ENCODE assay signal across 26 cellular contexts in genomic region chr11:2664331-2664730, GRCh38. TPM values are rescaled to one million over a fixed set of nuclear protein-coding genes. Genes with fewer than 3 reads are reported as not detected.
DNase-seq lines count a peak whose midpoint lies in the region; ATAC-seq, FAIRE-seq and TF ChIP-seq lines count a peak whose summit lies in the region.
"Had no signal": no experiment of that assay in that cellular context is flagged by ENCODE, and none has a peak within 500 bp of the region (broad histone marks: within the 10 kb centered on the region; RNA-seq: fewer than 3 reads in every experiment).

No MANE protein-coding gene starts in this region.

- H3K9me3 ChIP-seq in HepG2 (ENCODE audit: low read length) (no peaks in the 10 kb centered on the region), right lobe of liver (no peaks in the 10 kb centered on the region), esophagus muscularis mucosa (peaks cover 0 to 19% (median 12%) of the 10 kb centered on the region in 4 donors), osteoblast (ENCODE audit: low read depth, low read length) (peaks cover 24% of the 10 kb centered on the region)

- 100% methylated on average over 3 of the region's 10 CpGs for WGBS in HepG2 (ENCODE audit: low lambda C conversion rate)
- whole genome bisulfite sequencing in right lobe of liver (ENCODE audit: insufficient coverage, low coverage, low lambda C conversion rate, missing lambda C conversion rate) = 0% methylated on average over 1 of the region's 10 CpGs
- 84% methylated on average over 4 of the region's 10 CpGs for WGBS in esophagus muscularis mucosa

- TF ChIP-seq EP300 in HepG2 (IDR thresholded peaks at IDR 0.05; ENCODE audit: low read depth in 2 of 2, low read length in 2 of 2) (no peak), HepG2 (CRISPR knock-in tag; IDR thresholded peaks at IDR 0.05; ENCODE audit: borderline replicate concordance) (no peak), esophagus muscularis mucosa (IDR thresholded peaks at IDR 0.05) (no peak)

- H3K27me3 ChIP-seq in HepG2 (ENCODE audit: control insufficient read depth in 1 of 2, insufficient read depth in 2 of 2, low read length in 2 of 2) (no peaks in the 10 kb centered on the region), right lobe of liver (no peaks in the 10 kb centered on the region), esophagus muscularis mucosa (no peaks in the 10 kb centered on the region), osteoblast (ENCODE audit: insufficient read depth, low read length) (no peaks in the 10 kb centered on the region)
- H3K27me3 ChIP-seq: BLaER1 treated with 17β-estradiol and CSF1 and Interleukin-3, amounts not matched to agents 10 nM and 100 nM had no signal

- H3K4me1 ChIP-seq in HepG2 (ENCODE audit: insufficient read depth, low read length) = peaks cover 68% of the 10 kb centered on the region
- no peaks in the 10 kb centered on the region for H3K4me1 ChIP-seq in right lobe of liver
- H3K4me1 ChIP-seq in esophagus muscularis mucosa = peaks cover 0 to 13% (median 3%) of the 10 kb centered on the region in 4 donors
- no peaks in the 10 kb centered on the region for H3K4me1 ChIP-seq in osteoblast (ENCODE audit: insufficient read depth, low read length)

- CTCF ChIA-PET in HepG2 (lab: Yijun Ruan, JAX; ENCODE audit: low intra/inter-chr PET ratio, low total read pairs) = no interaction called here

- DNase-seq in HepG2 (ENCODE audit: low spot score) (no peak), right lobe of liver (no peak), esophagus muscularis mucosa (ENCODE audit: extremely low spot score) (peak; percentile 60), osteoblast (ENCODE audit: insufficient read length, low spot score, missing footprints) (peak; percentile 69), NCI-H2227 (lab: John Stamatoyannopoulos, UW; ENCODE audit: unreplicated experiment) (no peak)
- DNase-seq in stimulated activated naive CD8-positive, alpha-beta T cell treated with anti-CD3 and anti-CD28 coated beads, Interleukin-15, Interleukin-2, amounts not matched to agents 100 U/mL and 50 U/mL, for 24 hours = no peak
- DNase-seq: Calu3; DMS53; EL; HFFc6; KG1; NCI-H1105 treated with DMSO at 0.1 percent for 48 hours; NCI-H1694; NCI-H2081 treated with DMSO at 0.1 percent for 48 hours; NCI-H510A; NCI-H748 treated with DMSO at 0.1 percent for 48 hours; NK-92 treated with Interleukin-12 subunit alpha and Interleukin-12 subunit beta, amount 100 ng/mL, for 24 hours; RPMI8226; SIG-M5 had no signal

- no peak for FAIRE-seq in HepG2 (lab: Jason Lieb, UNC)
- FAIRE-seq: GM12878, GM19239, H54 had no signal

- H2AFZ ChIP-seq in HepG2 (ENCODE audit: low read length) (no peak overlapping the region), osteoblast (ENCODE audit: low read length) (no peak overlapping the region)

- H3K4me3 ChIP-seq in HepG2 (replicated peaks in 1 of 3; ENCODE audit: insufficient read depth in 1 of 3, low read depth in 2 of 3, low read length in 3 of 3) = no peak overlapping the region
- no peak overlapping the region for H3K4me3 ChIP-seq in right lobe of liver
- no peak overlapping the region for H3K4me3 ChIP-seq in esophagus muscularis mucosa
- H3K4me3 ChIP-seq in osteoblast (ENCODE audit: insufficient read depth, low read length) = no peak overlapping the region
- H3K4me3 ChIP-seq: BLaER1 treated with 17β-estradiol and CSF1 and Interleukin-3, amounts not matched to agents 10 nM and 100 nM; GM12878 had no signal

- no peak; a peak in 2 of 4 replicates for TF ChIP-seq POLR2A in HepG2 (IDR thresholded peaks at IDR 0.05; ENCODE audit: insufficient read depth in 1 of 2, low read depth in 2 of 2, low read length in 2 of 2)
- no peak for TF ChIP-seq POLR2A in right lobe of liver (IDR thresholded peaks at IDR 0.05)
- no peak for TF ChIP-seq POLR2A in esophagus muscularis mucosa (IDR thresholded peaks at IDR 0.05; ENCODE audit: low read depth)

- H3K36me3 ChIP-seq in HepG2 (replicated peaks in 1 of 2; ENCODE audit: control insufficient read depth in 1 of 2, insufficient read depth in 2 of 2, low read length in 2 of 2) = peaks cover 21 to 68% of the 10 kb centered on the region in 2 experiments
- no peaks in the 10 kb centered on the region for H3K36me3 ChIP-seq in right lobe of liver
- peaks cover 0 to 20% (median 3%) of the 10 kb centered on the region in 4 donors for H3K36me3 ChIP-seq in esophagus muscularis mucosa
- peaks cover 13% of the 10 kb centered on the region for H3K36me3 ChIP-seq in osteoblast (ENCODE audit: insufficient read depth, low read length)

- no peak overlapping the region for H3K27ac ChIP-seq in HepG2 (ENCODE audit: extremely low read length, insufficient read depth, low read length)
- H3K27ac ChIP-seq in right lobe of liver = no peak overlapping the region
- no peak overlapping the region for H3K27ac ChIP-seq in esophagus muscularis mucosa (replicated peaks in 1 of 4)
- no peak overlapping the region for H3K27ac ChIP-seq in osteoblast (ENCODE audit: low read depth, low read length)
- H3K27ac ChIP-seq: BLaER1 treated with 17β-estradiol and CSF1 and Interleukin-3, amounts not matched to agents 10 nM and 100 nM had no signal

- ATAC-seq in HepG2 (peak; percentile 1; the same call in 1 of the 3 replicates), right lobe of liver (no peak), HG03025 (IDR thresholded peaks at IDR 0.05; ENCODE audit: low FRiP score, unreplicated experiment) (no peak), HG02798 (IDR thresholded peaks at IDR 0.05; ENCODE audit: poor library complexity, unreplicated experiment) (no peak)
- ATAC-seq in stimulated activated naive CD8-positive, alpha-beta T cell treated with anti-CD3 and anti-CD28 coated beads, Interleukin-15, Interleukin-2, amounts not matched to agents 100 U/mL and 50 U/mL, for 24 hours = no peak
- ATAC-seq: CD8-positive, alpha-beta T cell; GM12878 had no signal

- H3K79me2 ChIP-seq in HepG2 (ENCODE audit: insufficient read depth, low read length) = peaks cover 46% of the 10 kb centered on the region
- H3K79me2 ChIP-seq in osteoblast (ENCODE audit: insufficient read depth, low read length) = peaks cover 20% of the 10 kb centered on the region

- POLR2A ChIA-PET in HepG2 (lab: Yijun Ruan, JAX) = interaction anchor here (1.0 kb wide), 1 partner anchor 29 kb away, joined by 3 read pairs; no protein-coding TSS in a partner anchor

- H3K9ac ChIP-seq in HepG2 (ENCODE audit: insufficient read depth, low read depth, low read length) = no peak overlapping the region
- H3K9ac ChIP-seq: BLaER1 treated with 17β-estradiol and CSF1 and Interleukin-3, amounts not matched to agents 10 nM and 100 nM had no signal

- intact Hi-C loops in HepG2 (cut with micrococcal nuclease; ENCODE audit: unreplicated experiment) = no loop called here
- intact Hi-C loops in right lobe of liver (cut with DNase I) = no loop called here
- intact Hi-C loops in esophagus muscularis mucosa (cut with DNase I) = no loop called here

- TF ChIP-seq CTCF in HepG2 (CRISPR knock-in tag; IDR thresholded peaks at IDR 0.05) (no peak), right lobe of liver (IDR thresholded peaks at IDR 0.05) (no peak), esophagus muscularis mucosa (IDR thresholded peaks at IDR 0.05) (no peak), osteoblast (IDR thresholded peaks at IDR 0.05; ENCODE audit: extremely low read depth, low read depth, low read length) (no peak)

- TF ChIP-seq RAD21 in HepG2 (CRISPR knock-in tag; IDR thresholded peaks at IDR 0.05) = no peak

- H4K20me1 ChIP-seq in HepG2 (ENCODE audit: insufficient read depth, low read length) (peaks cover 91% of the 10 kb centered on the region), osteoblast (ENCODE audit: insufficient read depth, low read length) (peaks cover 27% of the 10 kb centered on the region)

- no TSS peak for BruUV-seq in HepG2 (replicated peaks; lab: Mats Ljungman, UMichigan)

- no peak overlapping the region for H3K4me2 ChIP-seq in HepG2 (ENCODE audit: low read depth, low read length)
- H3K4me2 ChIP-seq in osteoblast (ENCODE audit: insufficient read depth, low read length) = no peak overlapping the region
- H3K4me2 ChIP-seq: BLaER1 treated with 17β-estradiol and CSF1 and Interleukin-3, amounts not matched to agents 10 nM and 100 nM had no signal

- in situ Hi-C loops in HepG2 (cut with HindIII; ENCODE audit: extremely low pct_ligation_motif_present, low pct_unique_long_range_greater_than_20kb) = loop anchor here (10.0 kb wide), 1 partner anchor 130 kb away; no protein-coding TSS in a partner anchor

TF ChIP-seq in HepG2, 621 proteins besides CTCF, POLR2A, EP300 and RAD21 (continues in another document):
- TF ChIP-seq PTBP1 (IDR thresholded peaks at IDR 0.05; ENCODE audit: low read depth, low read length, poor library complexity, severe bottlenecking) (peak; percentile 34), ZNF260 (CRISPR knock-in tag; IDR thresholded peaks at IDR 0.05; ENCODE audit: borderline replicate concordance, low read depth) (no peak), ZNF101 (CRISPR knock-in tag; IDR thresholded peaks at IDR 0.05; ENCODE audit: borderline replicate concordance, low read depth) (no peak), AGO1 (IDR thresholded peaks at IDR 0.05; ENCODE audit: low read depth, low read length, poor library complexity, severe bottlenecking) (peak; percentile 65)

RNA-seq across cellular contexts. Expression of gene KCNQ1OT1, which starts 35.5 kb away (rescaled TPM):
- total RNA-seq in HepG2 (2016; rRNA removed; fragmentation: Illumina TruSeq; extraction: Trizol) = 2.5 and 18.9 TPM in 2 replicates
- total RNA-seq in HepG2 (2016; cell fraction: cytosol; rRNA removed; fragmentation: Illumina TruSeq; extraction: Trizol; ENCODE audit: low read depth) = 0.30 and 0.35 TPM in 2 replicates
- 2.0 and 16.5 TPM in 2 replicates for total RNA-seq in HepG2 (2016; cell fraction: insoluble cytoplasmic fraction; rRNA removed; fragmentation: Illumina TruSeq; extraction: Trizol)
- total RNA-seq in HepG2 (2016; cell fraction: membrane; rRNA removed; fragmentation: Illumina TruSeq; extraction: Trizol) = 0.90 and 1.1 TPM in 2 replicates
- total RNA-seq in HepG2 (2016; cell fraction: nucleus; rRNA removed; fragmentation: Illumina TruSeq; extraction: Trizol) = 66.8 and 83.4 TPM in 2 replicates
- 1.3 TPM in 2 replicates for polyA plus RNA-seq in HepG2 (2011; rRNA removed)
- 0.05 TPM in 2 replicates for polyA plus RNA-seq in HepG2 (2011; cell fraction: cytosol; rRNA removed)
- polyA plus RNA-seq in HepG2 (2011; cell fraction: nucleus; rRNA removed) = 11.8 and 14.7 TPM in 2 replicates
- polyA plus RNA-seq in HepG2 (2012) = 1.9 and 2.0 TPM in 2 replicates
- 0.01 and 0.02 TPM in 2 replicates for polyA plus RNA-seq in HepG2 (2016; cell fraction: cytosol; fragmentation: Illumina TruSeq; extraction: Trizol; ENCODE audit: low read depth)
- polyA plus RNA-seq in HepG2 (2016; cell fraction: insoluble cytoplasmic fraction; fragmentation: Illumina TruSeq; extraction: Trizol; ENCODE audit: low read depth) = 0.15 and 0.17 TPM in 2 replicates
- 0.03 and 0.06 TPM in 2 replicates for polyA plus RNA-seq in HepG2 (2016; cell fraction: membrane; fragmentation: Illumina TruSeq; extraction: Trizol; ENCODE audit: low read depth)
- polyA plus RNA-seq in HepG2 (2016; cell fraction: nucleus; fragmentation: Illumina TruSeq; extraction: Trizol; ENCODE audit: insufficient read depth, low read depth) = 8.4 and 10.5 TPM in 2 replicates
- polyA minus RNA-seq in HepG2 (2011; rRNA and poly(A)+ RNA removed; ENCODE audit: low replicate concordance) = 0.05 and 36.1 TPM in 2 replicates
- polyA minus RNA-seq in HepG2 (2011; cell fraction: cytosol; rRNA and poly(A)+ RNA removed) = 0.79 and 0.97 TPM in 2 replicates
- polyA minus RNA-seq in HepG2 (2011; cell fraction: nucleus; rRNA and poly(A)+ RNA removed) = 112 and 125 TPM in 2 replicates
- 1 to 10 TPM in 2 of 6 experiments, under 1 TPM in 4; 0.37 to 1.7 (median 0.60) TPM for total RNA-seq in right lobe of liver
- total RNA-seq in esophagus muscularis mucosa = 1 to 10 TPM in 2 of 4 donors, under 1 TPM in 2; 0.66 to 2.5 (median 1.3) TPM
- total RNA-seq in osteoblast = 5.1 and 6.2 TPM in 2 replicates

Comparison
In these comparisons a context has a peak if more than half of its experiments do, and no peak if none do; other contexts are left out.
1. DNase-seq: peak in esophagus muscularis mucosa (single experiment) and osteoblast (single experiment); none in HepG2 (single experiment), right lobe of liver (0 of 3), NCI-H2227 (single experiment) and stimulated activated naive CD8-positive, alpha-beta T cell treated with anti-CD3 and anti-CD28 coated beads, Interleukin-15, Interleukin-2, amounts not matched to agents 100 U/mL and 50 U/mL, for 24 hours (single experiment).